ENCODE assay signal across 11 cellular contexts in the genomic region with DNA sequence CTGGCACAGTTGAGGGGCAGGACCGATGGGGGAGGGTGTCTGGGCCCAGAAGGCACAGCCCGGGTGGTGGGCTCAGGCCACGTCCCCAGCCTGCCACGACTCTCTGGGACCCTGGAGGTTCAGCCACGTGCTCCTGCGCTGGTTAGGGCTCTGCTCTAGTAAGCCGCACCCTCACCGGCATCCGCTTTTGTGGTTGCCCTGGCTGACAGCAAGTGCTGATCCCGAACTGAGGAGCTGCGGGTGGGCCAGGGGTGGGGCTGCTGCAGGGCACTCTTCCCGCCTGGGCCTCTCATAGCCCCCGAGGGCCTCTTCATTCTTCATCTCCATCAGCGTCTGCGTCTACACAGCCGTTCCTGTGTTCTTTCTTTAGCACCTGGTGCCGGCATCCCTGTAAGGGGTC. TPM values are rescaled to one million over a fixed set of nuclear protein-coding genes. Genes with fewer than 3 reads are reported as not detected.
DNase-seq lines count a peak whose midpoint lies in the region; ATAC-seq and TF ChIP-seq lines count a peak whose summit lies in the region.
"Had no signal": no experiment of that assay in that cellular context is flagged by ENCODE, and none has a peak within 500 bp of the region (broad histone marks: within the 10 kb centered on the region; RNA-seq: fewer than 3 reads in every experiment).

No MANE protein-coding gene starts in this region.

- intact Hi-C loops in cardiac septum (cut with DNase I) = no loop called here

- no peaks in the 10 kb centered on the region for H3K36me3 ChIP-seq in cardiac muscle cell
- H3K36me3 ChIP-seq: HAP-1 had no signal

- DNase-seq in cardiac muscle cell (ENCODE audit: low read depth in 1 of 2, low spot score in 1 of 2) (no peak), cardiac septum (ENCODE audit: low spot score) (no peak), KBM-7 (no peak), AML-193 (lab: John Stamatoyannopoulos, UW) (no peak), anterior cingulate cortex (lab: John Stamatoyannopoulos, UW) (no peak)
- DNase-seq in activated CD4-positive, alpha-beta T cell treated with anti-CD3 and anti-CD28 coated beads, Interleukin-2, amount 50 U/mL, for 48 hours = peak; percentile 39 to 48
- peak; percentile 26 for DNase-seq in effector CD8-positive, alpha-beta T cell (lab: John Stamatoyannopoulos, UW)
- peak; percentile 61 for DNase-seq in stimulated activated naive CD8-positive, alpha-beta T cell treated with anti-CD3 and anti-CD28 coated beads, Interleukin-15, Interleukin-2, amounts not matched to agents 100 U/mL and 50 U/mL, for 24 hours
- DNase-seq: KG1, NCI-H446 had no signal

- in situ Hi-C loops in KBM-7 (cut with MboI; ENCODE audit: low pct_unique_long_range_greater_than_20kb, low sequenced_read_pairs) = no loop called here

- H3K27me3 ChIP-seq in cardiac muscle cell = no peaks in the 10 kb centered on the region

- ATAC-seq in stimulated activated naive CD8-positive, alpha-beta T cell treated with anti-CD3 and anti-CD28 coated beads, Interleukin-15, Interleukin-2, amounts not matched to agents 100 U/mL and 50 U/mL, for 24 hours = peak; percentile 48

- peak overlapping the region; percentile 90 for H3K27ac ChIP-seq in cardiac muscle cell

- H3K9me3 ChIP-seq in cardiac muscle cell (ENCODE audit: low read depth) = no peaks in the 10 kb centered on the region
- H3K9me3 ChIP-seq: HAP-1 had no signal

- H3K4me3 ChIP-seq in cardiac muscle cell = no peak overlapping the region
- H3K4me3 ChIP-seq: HAP-1 had no signal

- TF ChIP-seq CTCF in cardiac muscle cell (IDR thresholded peaks at IDR 0.05; ENCODE audit: low read depth, low read length) = no peak

- peaks cover 33% of the 10 kb centered on the region for H3K4me1 ChIP-seq in cardiac muscle cell (ENCODE audit: low read depth)
- H3K4me1 ChIP-seq: HAP-1 had no signal

RNA-seq across cellular contexts. Expression of gene ZFPM1, which starts 25.0 kb away (rescaled TPM):
- total RNA-seq in cardiac muscle cell (9.4 and 11.9 TPM in 2 replicates), cardiac septum (9.6 TPM)
- polyA plus RNA-seq in cardiac muscle cell = 7.6 and 8.3 TPM in 2 replicates

Comparison
In these comparisons a context has a peak if more than half of its experiments do, and no peak if none do; other contexts are left out.
1. DNase-seq: peak in activated CD4-positive, alpha-beta T cell treated with anti-CD3 and anti-CD28 coated beads, Interleukin-2, amount 50 U/mL, for 48 hours (2 of 2), effector CD8-positive, alpha-beta T cell (single experiment) and stimulated activated naive CD8-positive, alpha-beta T cell treated with anti-CD3 and anti-CD28 coated beads, Interleukin-15, Interleukin-2, amounts not matched to agents 100 U/mL and 50 U/mL, for 24 hours (single experiment); none in cardiac muscle cell (0 of 2), cardiac septum (single experiment), KBM-7 (single experiment), AML-193 (0 of 2) and anterior cingulate cortex (0 of 58).